9 cellular contexts compared by ENCODE assay signal in the genomic region with DNA sequence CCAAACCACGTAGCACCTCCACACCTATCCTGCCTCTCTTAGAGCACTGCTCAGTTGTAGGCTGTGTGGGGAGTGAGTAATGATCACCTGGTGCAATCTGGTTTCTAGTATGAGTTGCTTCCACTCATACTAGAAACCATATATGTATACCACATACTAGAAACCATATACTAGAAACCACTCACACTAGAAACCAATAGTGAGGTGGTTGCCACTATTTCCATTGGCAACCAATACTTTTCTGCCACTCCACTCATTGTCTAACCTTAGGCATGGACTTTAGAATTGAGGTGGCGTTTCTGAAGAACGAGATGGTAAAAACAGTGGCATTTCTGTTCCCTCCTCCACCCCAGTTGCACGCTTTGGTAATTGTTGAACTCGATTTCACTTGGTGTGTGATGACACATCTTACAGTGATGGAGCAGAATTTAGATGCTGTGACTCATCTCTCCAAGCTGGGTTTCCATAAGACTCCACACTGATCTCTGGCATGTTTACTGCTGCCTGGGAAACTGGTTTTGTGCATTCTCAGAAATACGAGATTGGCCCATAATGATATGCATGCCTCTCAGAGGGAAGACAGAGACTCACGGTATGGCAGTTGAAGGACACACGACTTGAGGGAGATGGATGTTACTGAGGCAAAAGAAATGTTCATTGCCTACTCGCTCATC.
A peak's percentile ranks its signal among the peaks of the same experiment; 100 is the strongest.
DNase-seq lines count a peak whose midpoint lies in the region; ATAC-seq and TF ChIP-seq lines count a peak whose summit lies in the region.
"Had no signal": no experiment of that assay in that cellular context is flagged by ENCODE, and none has a peak within 500 bp of the region (broad histone marks: within the 10 kb centered on the region; RNA-seq: fewer than 3 reads in every experiment).

No MANE protein-coding gene starts in this region.

- peak overlapping the region; percentile 50; the same call in 1 of the 2 replicates for H3K56ac ChIP-seq in IMR-90 (ENCODE audit: extremely low read depth, insufficient read depth, low read length)

- H2AK5ac ChIP-seq in IMR-90 (ENCODE audit: low read depth, low read length), result peak overlapping the region; percentile 89

- in situ Hi-C loops in IMR-90 (cut with MboI; ENCODE audit: low sequenced_read_pairs), result no loop called here

- CTCF ChIA-PET in IMR-90 (lab: Yijun Ruan, JAX), result no interaction called here
- CTCF ChIA-PET in OCI-LY7 (lab: Charles Lee; ENCODE audit: unreplicated experiment), result no interaction called here

- TF ChIP-seq POLR2A in IMR-90 (IDR thresholded peaks at IDR 0.05; ENCODE audit: low read depth, low read length), result 0 out of 2 replicates have a peak, but pooled peaks have one; percentile 57

- ATAC-seq in GM18511 (IDR thresholded peaks at IDR 0.05; ENCODE audit: unreplicated experiment) (peak; percentile 92), GM21786 (IDR thresholded peaks at IDR 0.05; ENCODE audit: unreplicated experiment) (peak; percentile 87), IMR-90 (ENCODE audit: low read depth) (peak; percentile 85), sciatic nerve (no peak)

- H3K9ac ChIP-seq in IMR-90 (ENCODE audit: low read depth, low read length), result peak overlapping the region; percentile 61

- H3K4ac ChIP-seq in IMR-90 (ENCODE audit: low read depth, low read length), result peak overlapping the region; percentile 82

- H3K27me3 ChIP-seq in IMR-90 (ENCODE audit: control insufficient read depth, insufficient read depth, low read length), result no peaks in the 10 kb centered on the region

- peaks cover 23 to 52% of the 10 kb centered on the region in 2 experiments for H3K79me1 ChIP-seq in IMR-90 (ENCODE audit: low read depth in 1 of 2, low read length in 2 of 2)

- no peaks in the 10 kb centered on the region for H3K9me2 ChIP-seq in OCI-LY7 (ENCODE audit: insufficient read depth, low read length)

- H2BK5ac ChIP-seq in IMR-90 (ENCODE audit: low read depth, low read length, poor library complexity, severe bottlenecking), result peak overlapping the region; percentile 98

- DNase-seq in IMR-90 (peak; percentile 99), fibroblast of mammary gland (ENCODE audit: low read depth) (peak; percentile 94), OCI-LY7 (ENCODE audit: low spot score) (no peak), D341Med (ENCODE audit: low spot score) (no peak), sciatic nerve (ENCODE audit: low spot score) (no peak)
- no peak for DNase-seq in activated CD4-positive, alpha-beta T cell treated with anti-CD3 and anti-CD28 coated beads, Interleukin-2, amount 50 U/mL, for 1 hour

- H2AFZ ChIP-seq in IMR-90 (replicated peaks; ENCODE audit: low read length, poor library complexity) (peak overlapping the region; percentile 74), OCI-LY7 (ENCODE audit: low read length) (no peak overlapping the region)

- intact Hi-C loops in IMR-90 (cut with micrococcal nuclease) (loop anchor here (5.0 kb wide), 1 partner anchor 75 kb away; no protein-coding TSS in a partner anchor), OCI-LY7 (cut with micrococcal nuclease; ENCODE audit: unreplicated experiment) (no loop called here), sciatic nerve (cut with DNase I) (no loop called here)

- no TSS peak for BruUV-seq in IMR-90 (replicated peaks; lab: Mats Ljungman, UMichigan)
- no TSS peak for BruUV-seq in OCI-LY7 (replicated peaks; lab: Mats Ljungman, UMichigan)

- peak overlapping the region; percentile 79 for H3K18ac ChIP-seq in IMR-90 (ENCODE audit: low read depth, low read length)

- dilution Hi-C loops in IMR-90 (cut with HindIII; ENCODE audit: low sequenced_read_pairs, unreplicated experiment), result no loop called here

- peak overlapping the region; percentile 89 for H2BK20ac ChIP-seq in IMR-90 (ENCODE audit: low read depth, low read length)

- peak overlapping the region; percentile 62 for H3K14ac ChIP-seq in IMR-90 (replicated peaks; ENCODE audit: low read depth, low read length)

- peak overlapping the region; percentile 87 for H2BK120ac ChIP-seq in IMR-90 (ENCODE audit: low read depth, low read length)

- H3K36me3 ChIP-seq in IMR-90 (ENCODE audit: control insufficient read depth, insufficient read depth, low read length) (no peaks in the 10 kb centered on the region), OCI-LY7 (ENCODE audit: insufficient read depth, low read length) (no peaks in the 10 kb centered on the region)

- peak overlapping the region; percentile 13 for H2AK9ac ChIP-seq in IMR-90 (replicated peaks; ENCODE audit: low read depth, low read length, poor library complexity)

- peak overlapping the region; percentile 74 for H3K23ac ChIP-seq in IMR-90 (ENCODE audit: low read depth, low read length)

- peak; percentile 28 for TF ChIP-seq RAD21 in IMR-90 (IDR thresholded peaks at IDR 0.05; ENCODE audit: low read length)

- peak overlapping the region; percentile 69 for H4K5ac ChIP-seq in IMR-90 (ENCODE audit: low read depth, low read length)

- H3K9me1 ChIP-seq in IMR-90 (ENCODE audit: insufficient read depth, low read length), result peaks cover 26% of the 10 kb centered on the region

- no peaks in the 10 kb centered on the region for H3K79me2 ChIP-seq in OCI-LY7 (ENCODE audit: insufficient read depth, low read depth, low read length)

- H3K27ac ChIP-seq in IMR-90 (ENCODE audit: insufficient read depth, low read length) (peak overlapping the region; percentile 96), OCI-LY7 (ENCODE audit: low read depth, low read length, poor library complexity, severe bottlenecking) (no peak overlapping the region)
- H3K27ac ChIP-seq: SK-N-MC had no signal

- POLR2A ChIA-PET in IMR-90 (lab: Charles Lee; ENCODE audit: unreplicated experiment) (no interaction called here), OCI-LY7 (lab: Charles Lee) (no interaction called here)

- peak overlapping the region; percentile 90 for H4K91ac ChIP-seq in IMR-90 (ENCODE audit: insufficient read depth, low read depth, low read length)

- H3K4me2 ChIP-seq in IMR-90 (ENCODE audit: low read depth, low read length), result peak overlapping the region; percentile 72
- no peak overlapping the region for H3K4me2 ChIP-seq in OCI-LY7 (ENCODE audit: low read length)

- peak overlapping the region; percentile 90; the same call in 2 of the 3 replicates for H2BK15ac ChIP-seq in IMR-90 (ENCODE audit: low read depth, low read length)

- TF ChIP-seq CTCF in IMR-90 (conservative IDR thresholded peaks at IDR 0.05; ENCODE audit: low read depth, low read length) (no peak), fibroblast of mammary gland (conservative IDR thresholded peaks at IDR 0.05; ENCODE audit: control insufficient read depth, insufficient read depth, low read depth, low read length) (no peak), OCI-LY7 (conservative IDR thresholded peaks at IDR 0.05; ENCODE audit: low read length) (no peak)

- H3K4me3 ChIP-seq in IMR-90 (ENCODE audit: insufficient read depth, low read depth, low read length) (peak overlapping the region; percentile 5; the same call in 1 of the 2 replicates), fibroblast of mammary gland (ENCODE audit: control insufficient read depth, low read depth, low read length) (no peak overlapping the region), OCI-LY7 (ENCODE audit: low read depth, low read length, poor library complexity, severe bottlenecking) (no peak overlapping the region)
- H3K4me3 ChIP-seq: SK-N-MC had no signal

- 7% methylated on average over 3 of the region's 9 CpGs; no CpG with 5 or more reads in 1 of the 2 experiments for WGBS in IMR-90 (ENCODE audit: extremely low coverage in 2 of 2, insufficient read length in 1 of 2), 2 experiments

- peaks cover 16% of the 10 kb centered on the region for H3K4me1 ChIP-seq in IMR-90 (ENCODE audit: control insufficient read depth, insufficient read depth, low read length)
- H3K4me1 ChIP-seq in OCI-LY7 (ENCODE audit: insufficient read depth, low read length, poor library complexity, severe bottlenecking), result no peaks in the 10 kb centered on the region

- H3K9me3 ChIP-seq in IMR-90 (ENCODE audit: control insufficient read depth, insufficient read depth, low read length) (no peaks in the 10 kb centered on the region), OCI-LY7 (ENCODE audit: low read length) (no peaks in the 10 kb centered on the region)

- H4K20me1 ChIP-seq in IMR-90 (ENCODE audit: insufficient read depth, low read length) (no peaks in the 10 kb centered on the region; the same call in 1 of the 2 replicates), OCI-LY7 (ENCODE audit: insufficient read depth, low read length) (no peaks in the 10 kb centered on the region)

- peak overlapping the region; percentile 20 to 81; a peak in 3 of 4 replicates for H4K8ac ChIP-seq in IMR-90 (ENCODE audit: low read depth in 2 of 2, low read length in 2 of 2)

TF ChIP-seq in IMR-90, 13 proteins besides CTCF, POLR2A, EP300 and RAD21 (continues in another document):
- TF ChIP-seq MAFK (IDR thresholded peaks at IDR 0.05; ENCODE audit: low read depth, low read length) (peak; percentile 68), CEBPB (IDR thresholded peaks at IDR 0.05; ENCODE audit: low read depth, low read length) (peak; percentile 87), MXI1 (IDR thresholded peaks at IDR 0.05; ENCODE audit: borderline replicate concordance, low read depth, low read length) (peak; percentile 68; the same call in 1 of the 2 replicates), NFE2L2 (IDR thresholded peaks at IDR 0.05; ENCODE audit: low read depth, low read length) (peak; percentile 97), CHD1 (IDR thresholded peaks at IDR 0.05; ENCODE audit: low read depth, low read length) (peak; percentile 87; the same call in 1 of the 2 replicates), SMC3 (IDR thresholded peaks at IDR 0.05; ENCODE audit: low read depth, low read length) (no peak), RCOR1 (IDR thresholded peaks at IDR 0.05; ENCODE audit: insufficient replicate concordance, low read length) (peak; percentile 89), BHLHE40 (IDR thresholded peaks at IDR 0.05; ENCODE audit: low read depth, low read length) (peak; percentile 91), MAZ (IDR thresholded peaks at IDR 0.05; ENCODE audit: borderline replicate concordance, low read depth, low read length) (no peak), RFX5 (IDR thresholded peaks at IDR 0.05; ENCODE audit: low read depth, low read length) (0 out of 2 replicates have a peak, but pooled peaks have one; percentile 37), FOS (IDR thresholded peaks at IDR 0.05; ENCODE audit: low read depth, low read length) (peak; percentile 99)
- TF ChIP-seq, protein P1, sequence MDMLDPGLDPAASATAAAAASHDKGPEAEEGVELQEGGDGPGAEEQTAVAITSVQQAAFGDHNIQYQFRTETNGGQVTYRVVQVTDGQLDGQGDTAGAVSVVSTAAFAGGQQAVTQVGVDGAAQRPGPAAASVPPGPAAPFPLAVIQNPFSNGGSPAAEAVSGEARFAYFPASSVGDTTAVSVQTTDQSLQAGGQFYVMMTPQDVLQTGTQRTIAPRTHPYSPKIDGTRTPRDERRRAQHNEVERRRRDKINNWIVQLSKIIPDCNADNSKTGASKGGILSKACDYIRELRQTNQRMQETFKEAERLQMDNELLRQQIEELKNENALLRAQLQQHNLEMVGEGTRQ (IDR thresholded peaks at IDR 0.05; ENCODE audit: low read depth, low read length), result peak; percentile 22; the same call in 1 of the 2 replicates

Comparison
In these comparisons a context has a peak if more than half of its experiments do, and no peak if none do; other contexts are left out.
1. DNase-seq: peak in IMR-90 (single experiment) and fibroblast of mammary gland (single experiment); none in OCI-LY7 (single experiment), D341Med (single experiment), activated CD4-positive, alpha-beta T cell treated with anti-CD3 and anti-CD28 coated beads, Interleukin-2, amount 50 U/mL, for 1 hour (single experiment) and sciatic nerve (single experiment).